Comparison of ENCODE assay signal across 18 cellular contexts in genomic region chr3:159994182-159994581, GRCh38. TPM values are rescaled to one million over a fixed set of nuclear protein-coding genes. Genes with fewer than 3 reads are reported as not detected.
"Had no signal": no experiment of that assay in that cellular context is flagged by ENCODE, and none has a peak within 500 bp of the region (broad histone marks: within the 10 kb centered on the region; RNA-seq: fewer than 3 reads in every experiment).

No MANE protein-coding gene starts in this region.

- H3K36me3 Mint-ChIP-seq: neural progenitor cell had no signal

- H3K36me3 ChIP-seq: ascending aorta, lower lobe of right lung, neural progenitor cell, pancreas, WERI-Rb-1 had no signal

- FAIRE-seq: pancreas, small intestine had no signal

- H3K9me3 Mint-ChIP-seq: activated naive CD8-positive, alpha-beta T cell treated with anti-CD3 and anti-CD28 coated beads, Interleukin-2, amount 50 U/mL, for 24 hours; activated T-helper 1 cell treated with anti-CD3 and anti-CD28 coated beads, Interleukin-12 subunit alpha, Interleukin-12 subunit beta, Interleukin-2, Interleukin-4 antibody, amounts not matched to agents 30 ng/mL and 10 ng/mL and 1 ng/mL, durations not matched to agents 14 hours and 24 hours and 36 hours had no signal

- ATAC-seq: activated CD8-positive, alpha-beta T cell treated with anti-CD3 and anti-CD28 coated beads, Interleukin-2, amount 10 ng/mL, durations not matched to agents 7 days and 5 days; activated naive CD8-positive, alpha-beta T cell treated with anti-CD3 and anti-CD28 coated beads, Interleukin-2, amount 50 U/mL, for 24 hours; lower lobe of right lung; pancreas had no signal

- H3K4me3 ChIP-seq: ascending aorta, esophagus squamous epithelium, lower lobe of right lung, neural progenitor cell, pancreas had no signal

- H3K27me3 ChIP-seq: ascending aorta, esophagus squamous epithelium, pancreas had no signal

- H3K9me3 ChIP-seq: ascending aorta, esophagus squamous epithelium, lower lobe of right lung, pancreas had no signal

- H3K27ac Mint-ChIP-seq: activated CD8-positive, alpha-beta T cell treated with anti-CD3 and anti-CD28 coated beads, Interleukin-2, amount 10 ng/mL, durations not matched to agents 7 days and 5 days; activated naive CD8-positive, alpha-beta T cell treated with anti-CD3 and anti-CD28 coated beads, Interleukin-2, amount 50 U/mL, for 24 hours; activated T-helper 1 cell treated with anti-CD3 and anti-CD28 coated beads, Interleukin-12 subunit alpha, Interleukin-12 subunit beta, Interleukin-2, Interleukin-4 antibody, amounts not matched to agents 30 ng/mL and 10 ng/mL and 1 ng/mL, durations not matched to agents 14 hours and 24 hours and 36 hours; neural progenitor cell had no signal

- H3K27ac ChIP-seq: ascending aorta, lower lobe of right lung, neural progenitor cell, pancreas, WERI-Rb-1 had no signal

- H2AFZ ChIP-seq: neural progenitor cell had no signal

- H3K4me2 ChIP-seq: neural progenitor cell had no signal

- DNase-seq: activated CD4-positive, alpha-beta T cell treated with anti-CD3 and anti-CD28 coated beads for 4 hours; activated CD8-positive, alpha-beta memory T cell treated with anti-CD3 and anti-CD28 coated beads, Interleukin-2, amount 50 U/mL, for 48 hours; activated CD8-positive, alpha-beta T cell treated with anti-CD3 and anti-CD28 coated beads, Interleukin-2, amount 10 ng/mL, durations not matched to agents 7 days and 5 days; activated naive CD4-positive, alpha-beta T cell; activated naive CD8-positive, alpha-beta T cell treated with anti-CD3 and anti-CD28 coated beads, Interleukin-2, amount 50 U/mL, for 24 hours; esophagus squamous epithelium; hippocampal formation; lower lobe of right lung; midbrain; pancreas; small intestine; stimulated activated naive CD4-positive, alpha-beta T cell; substantia nigra; trophoblast cell; WERI-Rb-1 had no signal

- H3K4me1 ChIP-seq: ascending aorta, neural progenitor cell had no signal

- H3K9ac ChIP-seq: neural progenitor cell had no signal

- H3K4me3 Mint-ChIP-seq: activated CD8-positive, alpha-beta T cell treated with anti-CD3 and anti-CD28 coated beads, Interleukin-2, amount 10 ng/mL, durations not matched to agents 7 days and 5 days; activated naive CD8-positive, alpha-beta T cell treated with anti-CD3 and anti-CD28 coated beads, Interleukin-2, amount 50 U/mL, for 24 hours; activated T-helper 1 cell treated with anti-CD3 and anti-CD28 coated beads, Interleukin-12 subunit alpha, Interleukin-12 subunit beta, Interleukin-2, Interleukin-4 antibody, amounts not matched to agents 30 ng/mL and 10 ng/mL and 1 ng/mL, durations not matched to agents 14 hours and 24 hours and 36 hours; neural progenitor cell had no signal

RNA-seq across cellular contexts. Expression of gene IL12A, which starts 5.5 kb away (rescaled TPM):
- total RNA-seq: activated CD8-positive, alpha-beta T cell treated with anti-CD3 and anti-CD28 coated beads, Interleukin-2, amount 10 ng/mL, durations not matched to agents 7 days and 5 days; ascending aorta had no signal
